In genomic region chr7:106480161-106480579, GRCh38 we compare ENCODE assay signal across 1 cellular context.
TF ChIP-seq lines count a peak whose summit lies in the region.

No MANE protein-coding gene starts in this region.

TF ChIP-seq in K562, 482 proteins besides CTCF, POLR2A, EP300 and RAD21 (continued from another document):
- TF ChIP-seq HMGXB4 (CRISPR knock-in tag; IDR thresholded peaks at IDR 0.05) (no peak), CC2D1A (IDR thresholded peaks at IDR 0.05) (no peak), CBX2 (IDR thresholded peaks at IDR 0.05; ENCODE audit: insufficient read depth, low read length, poor library complexity, severe bottlenecking) (no peak), KDM1A (IDR thresholded peaks at IDR 0.05) (no peak), MAFF (IDR thresholded peaks at IDR 0.05; ENCODE audit: low read length) (peak; percentile 32; the same call in 1 of the 2 replicates), CEBPG (CRISPR knock-in tag; IDR thresholded peaks at IDR 0.05) (no peak), CEBPG (tag; conservative IDR thresholded peaks at IDR 0.05 in 1 of 2, IDR thresholded peaks at IDR 0.05 in 1 of 2) (0 out of 4 replicates have a peak, but pooled peaks of 1 of the 2 experiments have one; percentile 27), SMARCA4 (IDR thresholded peaks at IDR 0.05) (no peak), ZC3H4 (CRISPR knock-in tag; IDR thresholded peaks at IDR 0.05; ENCODE audit: borderline replicate concordance) (no peak), PHF21A (IDR thresholded peaks at IDR 0.05; ENCODE audit: borderline replicate concordance, low read depth) (no peak), CHD4 (IDR thresholded peaks at IDR 0.05; ENCODE audit: insufficient read depth, insufficient replicate concordance, low read depth, low read length, poor library complexity, severe bottlenecking) (no peak), RFX1 (IDR thresholded peaks at IDR 0.05) (no peak), ZNF830 (CRISPR knock-in tag; IDR thresholded peaks at IDR 0.05) (no peak), FOSL1 (tag; conservative IDR thresholded peaks at IDR 0.05) (peak; percentile 32; the same call in 1 of the 2 replicates), PHF8 (IDR thresholded peaks at IDR 0.05; ENCODE audit: borderline replicate concordance, low read length) (no peak), ZNF316 (IDR thresholded peaks at IDR 0.05) (peak; percentile 63; the same call in 1 of the 2 replicates), ZNF347 (CRISPR knock-in tag; IDR thresholded peaks at IDR 0.05; ENCODE audit: low read depth) (no peak), ZBTB40 (IDR thresholded peaks at IDR 0.05) (no peak), ZBTB40 (CRISPR knock-in tag; IDR thresholded peaks at IDR 0.05) (no peak), ZNF639 (CRISPR knock-in tag; conservative IDR thresholded peaks at IDR 0.05 in 1 of 2, IDR thresholded peaks at IDR 0.05 in 1 of 2) (no peak), NR1H2 (CRISPR knock-in tag; IDR thresholded peaks at IDR 0.05) (no peak), PCBP2 (IDR thresholded peaks at IDR 0.05; ENCODE audit: low read depth, low read length, poor library complexity, severe bottlenecking) (no peak), ARHGAP35 (IDR thresholded peaks at IDR 0.05; ENCODE audit: partially characterized antibody) (no peak), YBX1 (IDR thresholded peaks at IDR 0.05) (no peak), E2F8 (IDR thresholded peaks at IDR 0.05; ENCODE audit: low read depth, partially characterized antibody) (no peak), ZC3H8 (IDR thresholded peaks at IDR 0.05) (no peak), MLLT1 (IDR thresholded peaks at IDR 0.05) (no peak), ARID4B (CRISPR knock-in tag; IDR thresholded peaks at IDR 0.05) (no peak), NR4A1 (CRISPR knock-in tag; IDR thresholded peaks at IDR 0.05) (no peak), NR4A1 (tag; IDR thresholded peaks at IDR 0.05) (no peak), RCOR1 (IDR thresholded peaks at IDR 0.05; ENCODE audit: borderline replicate concordance in 1 of 2, low read depth in 2 of 2, low read length in 2 of 2) (no peak), CBX5 (IDR thresholded peaks at IDR 0.05; ENCODE audit: borderline replicate concordance, low read depth) (no peak), ATF7 (IDR thresholded peaks at IDR 0.05) (no peak), KLF1 (tag; IDR thresholded peaks at IDR 0.05) (no peak), LARP7 (IDR thresholded peaks at IDR 0.05) (no peak), CBX1 (IDR thresholded peaks at IDR 0.05; ENCODE audit: low read depth) (no peak), ELF1 (tag; IDR thresholded peaks at IDR 0.05) (peak; percentile 45; the same call in 1 of the 2 replicates), FOXA3 (CRISPR knock-in tag; conservative IDR thresholded peaks at IDR 0.05 in 1 of 2, IDR thresholded peaks at IDR 0.05 in 1 of 2) (no peak)
